27 cellular contexts compared by ENCODE assay signal in the genomic region with DNA sequence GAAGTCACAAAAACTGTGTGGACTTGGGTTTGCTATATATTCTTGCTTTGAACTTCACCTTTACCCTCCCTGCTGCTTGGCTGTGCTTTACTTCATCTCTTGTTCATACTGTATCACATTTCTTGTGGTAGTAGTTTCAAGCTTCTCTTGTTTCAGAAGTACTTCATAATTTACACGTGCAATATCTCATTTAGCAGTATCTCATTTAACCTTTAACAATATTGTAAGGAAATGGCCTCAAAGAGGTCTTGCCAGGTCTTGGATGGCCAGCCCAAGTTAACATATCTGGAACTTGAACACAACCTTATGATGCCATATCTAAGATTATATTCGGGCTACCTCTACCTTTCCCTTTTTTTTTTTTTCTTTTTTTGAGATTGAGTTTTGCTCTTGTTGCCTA. TPM values are rescaled to one million over a fixed set of nuclear protein-coding genes. Genes with fewer than 3 reads are reported as not detected.
DNase-seq lines count a peak whose midpoint lies in the region; ATAC-seq and TF ChIP-seq lines count a peak whose summit lies in the region.
"Had no signal": no experiment of that assay in that cellular context is flagged by ENCODE, and none has a peak within 500 bp of the region (broad histone marks: within the 10 kb centered on the region; RNA-seq: fewer than 3 reads in every experiment).

No MANE protein-coding gene starts in this region.

- peaks cover 1% of the 10 kb centered on the region for H3K4me1 Mint-ChIP-seq in activated naive CD8-positive, alpha-beta T cell treated with anti-CD3 and anti-CD28 coated beads, Interleukin-2, amount 10 ng/mL, durations not matched to agents 7 days and 5 days
- peaks cover 9% of the 10 kb centered on the region for H3K4me1 Mint-ChIP-seq in activated naive CD8-positive, alpha-beta T cell treated with anti-CD3 and anti-CD28 coated beads, Interleukin-2, amount 50 U/mL, for 24 hours
- peaks cover 11% of the 10 kb centered on the region for H3K4me1 Mint-ChIP-seq in glutamatergic neuron (ENCODE audit: low read depth, unreplicated experiment)
- H3K4me1 Mint-ChIP-seq in nephron progenitor cell: peaks cover 29% of the 10 kb centered on the region

- TF ChIP-seq CTCF in glutamatergic neuron (IDR thresholded peaks at IDR 0.05; ENCODE audit: partially characterized antibody, unreplicated experiment) (no peak), nephron progenitor cell (IDR thresholded peaks at IDR 0.05) (no peak)

- H3K27me3 Mint-ChIP-seq in activated naive CD8-positive, alpha-beta T cell treated with anti-CD3 and anti-CD28 coated beads, Interleukin-2, amount 10 ng/mL, durations not matched to agents 7 days and 5 days: peaks cover 15% of the 10 kb centered on the region
- H3K27me3 Mint-ChIP-seq in activated naive CD8-positive, alpha-beta T cell treated with anti-CD3 and anti-CD28 coated beads, Interleukin-2, amount 50 U/mL, for 24 hours: peaks cover 12% of the 10 kb centered on the region
- H3K27me3 Mint-ChIP-seq in glutamatergic neuron (ENCODE audit: unreplicated experiment) (no peaks in the 10 kb centered on the region), nephron progenitor cell (ENCODE audit: low read depth, poor library complexity) (peaks cover 7% of the 10 kb centered on the region)

- no peak overlapping the region for H3K27ac Mint-ChIP-seq in activated naive CD8-positive, alpha-beta T cell treated with anti-CD3 and anti-CD28 coated beads, Interleukin-2, amount 10 ng/mL, durations not matched to agents 7 days and 5 days
- H3K27ac Mint-ChIP-seq in activated naive CD8-positive, alpha-beta T cell treated with anti-CD3 and anti-CD28 coated beads, Interleukin-2, amount 50 U/mL, for 24 hours: no peak overlapping the region
- H3K27ac Mint-ChIP-seq in glutamatergic neuron (ENCODE audit: unreplicated experiment) (no peak overlapping the region), nephron progenitor cell (no peak overlapping the region)
- H3K27ac Mint-ChIP-seq: activated naive CD4-positive, alpha-beta T cell treated with anti-CD3 and anti-CD28 coated beads for 36 hours had no signal

- no peak for ATAC-seq in activated naive CD8-positive, alpha-beta T cell treated with anti-CD3 and anti-CD28 coated beads, Interleukin-2, amount 10 ng/mL, durations not matched to agents 7 days and 5 days (ENCODE audit: low read depth)
- no peak for ATAC-seq in activated naive CD8-positive, alpha-beta T cell treated with anti-CD3 and anti-CD28 coated beads, Interleukin-2, amount 50 U/mL, for 24 hours
- ATAC-seq in GM18519 (IDR thresholded peaks at IDR 0.05; ENCODE audit: low FRiP score, unreplicated experiment): no peak
- ATAC-seq: K562, pancreas had no signal

- peak overlapping the region; percentile 14 for H3K4me3 Mint-ChIP-seq in activated naive CD8-positive, alpha-beta T cell treated with anti-CD3 and anti-CD28 coated beads, Interleukin-2, amount 10 ng/mL, durations not matched to agents 7 days and 5 days
- no peak overlapping the region for H3K4me3 Mint-ChIP-seq in activated naive CD8-positive, alpha-beta T cell treated with anti-CD3 and anti-CD28 coated beads, Interleukin-2, amount 50 U/mL, for 24 hours
- peak overlapping the region; percentile 44 for H3K4me3 Mint-ChIP-seq in glutamatergic neuron (ENCODE audit: unreplicated experiment)
- H3K4me3 Mint-ChIP-seq in nephron progenitor cell: peak overlapping the region; percentile 33

- DNase-seq in activated naive CD8-positive, alpha-beta T cell treated with anti-CD3 and anti-CD28 coated beads, Interleukin-2, amount 10 ng/mL, durations not matched to agents 7 days and 5 days: no peak
- DNase-seq in activated naive CD8-positive, alpha-beta T cell treated with anti-CD3 and anti-CD28 coated beads, Interleukin-2, amount 50 U/mL, for 24 hours: no peak
- no peak for DNase-seq in glutamatergic neuron
- no peak for DNase-seq in nephron progenitor cell
- no peak for DNase-seq in mesenteric fat pad (ENCODE audit: low spot score)
- no peak for DNase-seq in H4 (ENCODE audit: low spot score)
- DNase-seq: activated CD4-positive, alpha-beta T cell treated with anti-CD3 and anti-CD28 coated beads, Interleukin-2, amount 50 U/mL, for 4 hours; activated CD4-positive, CD25-positive, alpha-beta regulatory T cell; activated naive CD4-positive, alpha-beta T cell treated with anti-CD3 and anti-CD28 coated beads for 36 hours; aorta; BE2C; colonic mucosa; COR-L47; effector CD4-positive, alpha-beta T cell; islet precursor cell; left ventricle myocardium inferior; NCI-H1092 treated with DMSO at 0.1 percent for 48 hours; NCI-H1694 treated with DMSO at 0.1 percent for 48 hours; NCI-H510A; pancreas; RPMI8226; small intestine; testis had no signal

- H3K36me3 Mint-ChIP-seq in activated naive CD8-positive, alpha-beta T cell treated with anti-CD3 and anti-CD28 coated beads, Interleukin-2, amount 10 ng/mL, durations not matched to agents 7 days and 5 days: no peaks in the 10 kb centered on the region
- no peaks in the 10 kb centered on the region for H3K36me3 Mint-ChIP-seq in activated naive CD8-positive, alpha-beta T cell treated with anti-CD3 and anti-CD28 coated beads, Interleukin-2, amount 50 U/mL, for 24 hours (ENCODE audit: low read depth)
- H3K36me3 Mint-ChIP-seq in glutamatergic neuron (ENCODE audit: unreplicated experiment) (no peaks in the 10 kb centered on the region), nephron progenitor cell (ENCODE audit: low read depth) (peaks cover 8% of the 10 kb centered on the region)

- POLR2A ChIA-PET in activated naive CD8-positive, alpha-beta T cell treated with anti-CD3 and anti-CD28 coated beads, Interleukin-2, amount 10 ng/mL, durations not matched to agents 7 days and 5 days (lab: Charles Lee): interaction anchor here (1.5 kb wide), 1 partner anchor 63 kb away, joined by 3 read pairs; a partner anchor contains a TSS

- no peaks in the 10 kb centered on the region for H3K9me3 Mint-ChIP-seq in activated naive CD8-positive, alpha-beta T cell treated with anti-CD3 and anti-CD28 coated beads, Interleukin-2, amount 10 ng/mL, durations not matched to agents 7 days and 5 days
- no peaks in the 10 kb centered on the region for H3K9me3 Mint-ChIP-seq in activated naive CD8-positive, alpha-beta T cell treated with anti-CD3 and anti-CD28 coated beads, Interleukin-2, amount 50 U/mL, for 24 hours
- peaks cover 11% of the 10 kb centered on the region for H3K9me3 Mint-ChIP-seq in glutamatergic neuron (ENCODE audit: unreplicated experiment)
- no peaks in the 10 kb centered on the region for H3K9me3 Mint-ChIP-seq in nephron progenitor cell
- H3K9me3 Mint-ChIP-seq: activated naive CD4-positive, alpha-beta T cell treated with anti-CD3 and anti-CD28 coated beads for 36 hours; stimulated activated naive CD8-positive, alpha-beta T cell treated with anti-CD3 and anti-CD28 coated beads, Interleukin-15, Interleukin-2, amounts not matched to agents 100 ng/mL and 50 ng/mL, for 24 hours had no signal

RNA-seq across cellular contexts. Expression of a gene that starts 1.7 kb away (rescaled TPM):
- total RNA-seq in activated naive CD8-positive, alpha-beta T cell treated with anti-CD3 and anti-CD28 coated beads, Interleukin-2, amount 10 ng/mL, durations not matched to agents 7 days and 5 days: under 1 TPM; 0.31 to 0.50 TPM
- total RNA-seq in glutamatergic neuron (ENCODE audit: unreplicated experiment) (6.7 TPM), mesenteric fat pad (0.64 TPM)
- total RNA-seq in H4 (2014; rRNA removed; shearing (Covaris generic)): 0.92 and 0.97 TPM in 2 replicates
- total RNA-seq: OCI-LY7 had no signal
